Comparison of ENCODE assay signal across 8 cellular contexts in genomic region chr11:66856496-66857233, GRCh38. TPM values are rescaled to one million over a fixed set of nuclear protein-coding genes. Genes with fewer than 3 reads are reported as not detected.
DNase-seq lines count a peak whose midpoint lies in the region; ATAC-seq, FAIRE-seq and TF ChIP-seq lines count a peak whose summit lies in the region.

Gene LRFN4 (plus strand): TSS chr11:66857064. CDS start chr11:66857745, 681 bp downstream.

- H3K4me3 Mint-ChIP-seq in CD8-positive, alpha-beta memory T cell = peak within 1 kb of the TSS; percentile 87 to 94 (median 89)
- peak within 1 kb of the TSS; percentile 83 for H3K4me3 Mint-ChIP-seq in central memory CD8-positive, alpha-beta T cell

- no peaks in the 10 kb centered on the region for H3K9me3 Mint-ChIP-seq in CD8-positive, alpha-beta memory T cell
- no peaks in the 10 kb centered on the region for H3K9me3 Mint-ChIP-seq in central memory CD8-positive, alpha-beta T cell

- H3K4me3 ChIP-seq in CD8-positive, alpha-beta memory T cell (ENCODE audit: low read length) = peak within 1 kb of the TSS; percentile 66
- H3K4me3 ChIP-seq in kidney epithelial cell (ENCODE audit: low read depth, low read length) = peak within 1 kb of the TSS; percentile 85

- H3K27ac Mint-ChIP-seq in CD8-positive, alpha-beta memory T cell = peak within 1 kb of the TSS in 7 of 8 donors; percentile 68 to 96 (median 86)
- peak within 1 kb of the TSS; percentile 44 for H3K27ac Mint-ChIP-seq in central memory CD8-positive, alpha-beta T cell (ENCODE audit: low read depth)

- CTCF ChIA-PET in CD8-positive, alpha-beta memory T cell (lab: Charles Lee) = no interaction called here

- peak; percentile 33 for ATAC-seq in HG03342 (IDR thresholded peaks at IDR 0.05; ENCODE audit: unreplicated experiment)
- ATAC-seq in SK-N-SH treated with all-trans-retinoic acid at 6 μM for 48 hours = peak; percentile 57
- peak; percentile 80 for ATAC-seq in central memory CD8-positive, alpha-beta T cell (replicated peaks; ENCODE audit: extremely low read depth, poor library complexity, severe bottlenecking)

- no peaks in the 10 kb centered on the region for H3K27me3 ChIP-seq in CD8-positive, alpha-beta memory T cell (ENCODE audit: insufficient read depth, low read length, poor library complexity, severe bottlenecking)
- no peaks in the 10 kb centered on the region for H3K27me3 ChIP-seq in kidney epithelial cell (ENCODE audit: control insufficient read depth, insufficient read depth, low read length)

- peak in 2 of 5 donors; percentile 56 to 72 for DNase-seq in CD8-positive, alpha-beta memory T cell
- DNase-seq in GM19239 (ENCODE audit: insufficient read length, low spot score) (peak; percentile 85), kidney epithelial cell (ENCODE audit: low read depth) (no peak), NCI-H2171 (lab: John Stamatoyannopoulos, UW) (no peak)
- peak; percentile 49 to 57 for DNase-seq in central memory CD8-positive, alpha-beta T cell (ENCODE audit: low spot score in 2 of 2)
- peak; percentile 46 to 67 for DNase-seq in stimulated activated CD4-positive, alpha-beta T cell treated with anti-CD3 and anti-CD28 coated beads, Interleukin-4, amount 100 ng/mL, for 4 hours

- POLR2A ChIA-PET in CD8-positive, alpha-beta memory T cell (lab: Charles Lee) = interaction anchor here (0.5 to 3.9 kb wide), 4 partner anchors 13 to 299 kb away, joined by 3 to 45 read pairs (median 3); partner anchors contain the start of genes KDM2A and RCE1

- FAIRE-seq in GM19239 (lab: Jason Lieb, UNC) = peak; percentile 14

- peak within 1 kb of the TSS; percentile 87 for H3K27ac ChIP-seq in CD8-positive, alpha-beta memory T cell (ENCODE audit: low read depth, low read length)

- no peak for TF ChIP-seq CTCF in kidney epithelial cell (IDR thresholded peaks at IDR 0.05; ENCODE audit: insufficient read depth, low read length, poor library complexity, severe bottlenecking)

- no peaks in the 10 kb centered on the region for H3K36me3 Mint-ChIP-seq in CD8-positive, alpha-beta memory T cell
- peaks cover 8% of the 10 kb centered on the region for H3K36me3 Mint-ChIP-seq in central memory CD8-positive, alpha-beta T cell (ENCODE audit: insufficient read depth)

- H3K27me3 Mint-ChIP-seq in CD8-positive, alpha-beta memory T cell = peaks cover 0 to 1% of the 10 kb centered on the region in 2 donors
- no peaks in the 10 kb centered on the region for H3K27me3 Mint-ChIP-seq in central memory CD8-positive, alpha-beta T cell

- no peaks in the 10 kb centered on the region for H3K9me3 ChIP-seq in CD8-positive, alpha-beta memory T cell (ENCODE audit: low read length)

- H3K36me3 ChIP-seq in CD8-positive, alpha-beta memory T cell (ENCODE audit: insufficient read depth, low read length) = no peaks in the 10 kb centered on the region
- no peaks in the 10 kb centered on the region for H3K36me3 ChIP-seq in kidney epithelial cell (ENCODE audit: control insufficient read depth, insufficient read depth, low read length)

- H3K4me1 Mint-ChIP-seq in CD8-positive, alpha-beta memory T cell = peaks cover 6 to 7% (median 6%) of the 10 kb centered on the region in 3 donors
- H3K4me1 Mint-ChIP-seq in central memory CD8-positive, alpha-beta T cell = peaks cover 9% of the 10 kb centered on the region

- peaks cover 6% of the 10 kb centered on the region for H3K4me1 ChIP-seq in CD8-positive, alpha-beta memory T cell (ENCODE audit: insufficient read depth, low read length)

TF ChIP-seq in SK-N-SH treated with all-trans-retinoic acid at 6 μM for 48 hours, 23 proteins besides CTCF, POLR2A, EP300 and RAD21:
- no peak for TF ChIP-seq RARB (CRISPR knock-in tag; IDR thresholded peaks at IDR 0.05)
- peak; percentile 78; the same call in 1 of the 2 replicates for TF ChIP-seq ARNTL (CRISPR knock-in tag; IDR thresholded peaks at IDR 0.05; ENCODE audit: borderline replicate concordance, low read depth)

RNA-seq across cellular contexts. Expression of gene LRFN4, which starts in this region (rescaled TPM):
- 10 to 100 TPM; 35.5 to 42.8 TPM for total RNA-seq in CD8-positive, alpha-beta memory T cell
- polyA plus RNA-seq in CD8-positive, alpha-beta memory T cell = 2.2 TPM
- total RNA-seq in kidney epithelial cell = 53.5 and 72.3 TPM in 2 replicates

Comparison
In these comparisons a context has a peak if more than half of its experiments do, and no peak if none do; other contexts are left out.
1. DNase-seq: peak in GM19239 (single experiment), central memory CD8-positive, alpha-beta T cell (2 of 2) and stimulated activated CD4-positive, alpha-beta T cell treated with anti-CD3 and anti-CD28 coated beads, Interleukin-4, amount 100 ng/mL, for 4 hours (2 of 2); none in kidney epithelial cell (single experiment) and NCI-H2171 (single experiment).
2. Peak in every context shown above with its lines, with median percentiles within 50 percentile points of each other: ATAC-seq.